Comparison of ENCODE assay signal across 17 cellular contexts in the genomic region with DNA sequence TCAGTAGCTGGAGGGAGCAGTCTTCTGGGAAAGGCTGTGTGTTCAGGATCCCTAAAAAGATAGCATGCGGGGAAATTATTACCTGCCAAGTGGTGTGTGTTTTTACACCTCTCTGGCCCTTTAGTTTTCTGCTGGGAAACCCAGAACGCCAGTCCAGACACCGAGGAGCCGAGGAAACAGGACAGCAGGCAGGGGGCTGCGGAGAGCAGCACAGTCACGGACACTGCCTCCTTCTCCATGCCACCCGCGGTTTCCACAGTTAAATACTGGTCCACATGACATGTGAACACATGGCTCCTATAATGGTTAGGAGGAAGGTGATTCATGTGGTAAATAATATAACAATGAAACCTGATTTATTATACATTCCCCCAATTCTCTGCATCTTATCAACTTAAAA. TPM values are rescaled to one million over a fixed set of nuclear protein-coding genes. Genes with fewer than 3 reads are reported as not detected.
DNase-seq lines count a peak whose midpoint lies in the region; ATAC-seq and TF ChIP-seq lines count a peak whose summit lies in the region.
"Had no signal": no experiment of that assay in that cellular context is flagged by ENCODE, and none has a peak within 500 bp of the region (broad histone marks: within the 10 kb centered on the region; RNA-seq: fewer than 3 reads in every experiment).

No MANE protein-coding gene starts in this region.

- no peaks in the 10 kb centered on the region for H3K9me3 ChIP-seq in naive thymus-derived CD4-positive, alpha-beta T cell (ENCODE audit: control insufficient read depth in 2 of 3, low read length in 3 of 3)
- H3K9me3 ChIP-seq: Peyer's patch, right lobe of liver, thoracic aorta had no signal

- H3K4me1 Mint-ChIP-seq in activated CD4-positive, alpha-beta T cell treated with anti-CD3 and anti-CD28 coated beads for 36 hours, result peaks cover 36% of the 10 kb centered on the region
- peaks cover 40% of the 10 kb centered on the region for H3K4me1 Mint-ChIP-seq in activated naive CD8-positive, alpha-beta T cell treated with anti-CD3 and anti-CD28 coated beads, Interleukin-2, amount 10 ng/mL, durations not matched to agents 7 days and 5 days
- peaks cover 11 to 45% (median 27%) of the 10 kb centered on the region in 7 donors for H3K4me1 Mint-ChIP-seq in naive thymus-derived CD4-positive, alpha-beta T cell
- no peaks in the 10 kb centered on the region for H3K4me1 Mint-ChIP-seq in type B pancreatic cell (ENCODE audit: unreplicated experiment)
- H3K4me1 Mint-ChIP-seq: brain had no signal

- H3K27me3 Mint-ChIP-seq in activated CD4-positive, alpha-beta T cell treated with anti-CD3 and anti-CD28 coated beads for 36 hours, result no peaks in the 10 kb centered on the region
- H3K27me3 Mint-ChIP-seq in activated naive CD8-positive, alpha-beta T cell treated with anti-CD3 and anti-CD28 coated beads, Interleukin-2, amount 10 ng/mL, durations not matched to agents 7 days and 5 days, result no peaks in the 10 kb centered on the region
- H3K27me3 Mint-ChIP-seq in naive thymus-derived CD4-positive, alpha-beta T cell, result no peaks in the 10 kb centered on the region
- H3K27me3 Mint-ChIP-seq in type B pancreatic cell, result no peaks in the 10 kb centered on the region
- H3K27me3 Mint-ChIP-seq: brain had no signal

- H3K36me3 Mint-ChIP-seq in activated CD4-positive, alpha-beta T cell treated with anti-CD3 and anti-CD28 coated beads for 36 hours (ENCODE audit: low read depth), result peaks cover 61% of the 10 kb centered on the region
- H3K36me3 Mint-ChIP-seq in activated naive CD8-positive, alpha-beta T cell treated with anti-CD3 and anti-CD28 coated beads, Interleukin-2, amount 10 ng/mL, durations not matched to agents 7 days and 5 days, result peaks cover 34% of the 10 kb centered on the region
- peaks cover 3 to 38% (median 23%) of the 10 kb centered on the region in 5 donors for H3K36me3 Mint-ChIP-seq in naive thymus-derived CD4-positive, alpha-beta T cell
- peaks cover 26% of the 10 kb centered on the region for H3K36me3 Mint-ChIP-seq in type B pancreatic cell

- H3K27me3 ChIP-seq in naive thymus-derived CD4-positive, alpha-beta T cell (ENCODE audit: control insufficient read depth in 2 of 2, insufficient read depth in 2 of 2, low read length in 2 of 2), result no peaks in the 10 kb centered on the region
- H3K27me3 ChIP-seq: Peyer's patch, right lobe of liver had no signal

- H3K27ac Mint-ChIP-seq in activated CD4-positive, alpha-beta T cell treated with anti-CD3 and anti-CD28 coated beads for 36 hours, result peak overlapping the region; percentile 69
- peak overlapping the region; percentile 76 for H3K27ac Mint-ChIP-seq in activated naive CD8-positive, alpha-beta T cell treated with anti-CD3 and anti-CD28 coated beads, Interleukin-2, amount 10 ng/mL, durations not matched to agents 7 days and 5 days
- peak overlapping the region in 6 of 9 donors; percentile 64 to 84 (median 70) for H3K27ac Mint-ChIP-seq in naive thymus-derived CD4-positive, alpha-beta T cell
- no peak overlapping the region for H3K27ac Mint-ChIP-seq in type B pancreatic cell

- DNase-seq in activated CD4-positive, alpha-beta T cell treated with anti-CD3 and anti-CD28 coated beads for 36 hours, result no peak
- no peak for DNase-seq in activated CD4-positive, alpha-beta T cell treated with anti-CD3 and anti-CD28 coated beads, Interleukin-2, amount 50 U/mL, for 4 hours
- no peak for DNase-seq in HFF-Myc (ENCODE audit: extremely low read depth, low read depth)
- DNase-seq in activated naive CD8-positive, alpha-beta T cell treated with anti-CD3 and anti-CD28 coated beads, Interleukin-2, amount 10 ng/mL, durations not matched to agents 7 days and 5 days, result no peak
- DNase-seq in naive thymus-derived CD4-positive, alpha-beta T cell, result no peak
- DNase-seq in type B pancreatic cell (ENCODE audit: extremely low spot score, unreplicated experiment), result no peak
- no peak for DNase-seq in AG08396 (ENCODE audit: low spot score)
- DNase-seq in NCI-H2171 treated with DMSO at 0.1 percent for 48 hours (lab: John Stamatoyannopoulos, UW), result no peak
- DNase-seq: activated gamma-delta T cell; effector CD4-positive, alpha-beta T cell; NCI-H1436; NCI-H446; Peyer's patch; right lobe of liver; stimulated activated CD4-positive, alpha-beta T cell treated with anti-CD3 and anti-CD28 coated beads, Interleukin-2, amount 100 ng/mL, for 24 hours had no signal

- POLR2A ChIA-PET in activated CD4-positive, alpha-beta T cell treated with anti-CD3 and anti-CD28 coated beads for 36 hours (lab: Charles Lee), result no interaction called here
- POLR2A ChIA-PET in activated naive CD8-positive, alpha-beta T cell treated with anti-CD3 and anti-CD28 coated beads, Interleukin-2, amount 10 ng/mL, durations not matched to agents 7 days and 5 days (lab: Charles Lee), result interaction anchor here (4.3 kb wide), 1 partner anchor 20 kb away, joined by 20 read pairs; a partner anchor contains a TSS
- POLR2A ChIA-PET in naive thymus-derived CD4-positive, alpha-beta T cell (lab: Charles Lee), result interaction anchor here (1.2 kb wide), 1 partner anchor 89 kb away, joined by 4 read pairs; no protein-coding TSS in a partner anchor

- no peak for ATAC-seq in activated CD4-positive, alpha-beta T cell treated with anti-CD3 and anti-CD28 coated beads for 36 hours
- no peak for ATAC-seq in activated naive CD8-positive, alpha-beta T cell treated with anti-CD3 and anti-CD28 coated beads, Interleukin-2, amount 10 ng/mL, durations not matched to agents 7 days and 5 days (ENCODE audit: low read depth)
- no peak for ATAC-seq in naive thymus-derived CD4-positive, alpha-beta T cell

- H3K36me3 ChIP-seq in naive thymus-derived CD4-positive, alpha-beta T cell (ENCODE audit: control insufficient read depth in 2 of 3, insufficient read depth in 3 of 3, low read length in 3 of 3), result peaks cover 9 to 59% (median 12%) of the 10 kb centered on the region in 3 experiments

- peaks cover 0 to 3% of the 10 kb centered on the region in 2 donors for H3K4me1 ChIP-seq in naive thymus-derived CD4-positive, alpha-beta T cell (ENCODE audit: control insufficient read depth in 2 of 2, insufficient read depth in 2 of 2, low read length in 2 of 2)
- H3K4me1 ChIP-seq: Peyer's patch had no signal

- H3K4me3 ChIP-seq in HFF-Myc (replicated peaks; ENCODE audit: low read depth, low read length), result no peak overlapping the region
- no peak overlapping the region for H3K4me3 ChIP-seq in naive thymus-derived CD4-positive, alpha-beta T cell (ENCODE audit: low read length)
- H3K4me3 ChIP-seq: Peyer's patch, right lobe of liver, thoracic aorta had no signal

- no peak overlapping the region for H3K4me3 Mint-ChIP-seq in activated CD4-positive, alpha-beta T cell treated with anti-CD3 and anti-CD28 coated beads for 36 hours
- H3K4me3 Mint-ChIP-seq in activated naive CD8-positive, alpha-beta T cell treated with anti-CD3 and anti-CD28 coated beads, Interleukin-2, amount 10 ng/mL, durations not matched to agents 7 days and 5 days, result peak overlapping the region; percentile 24
- H3K4me3 Mint-ChIP-seq in naive thymus-derived CD4-positive, alpha-beta T cell, result peak overlapping the region in 1 of 10 donors; percentile 51
- no peak overlapping the region for H3K4me3 Mint-ChIP-seq in type B pancreatic cell
- H3K4me3 Mint-ChIP-seq: brain had no signal

- no peak overlapping the region for H3K27ac ChIP-seq in naive thymus-derived CD4-positive, alpha-beta T cell (ENCODE audit: low read depth, low read length)
- H3K27ac ChIP-seq: Peyer's patch, right lobe of liver, thoracic aorta had no signal

- TF ChIP-seq CTCF in HFF-Myc (IDR thresholded peaks at IDR 0.05; ENCODE audit: low read depth, low read length, missing control alignments) (peak; percentile 8), type B pancreatic cell (conservative IDR thresholded peaks at IDR 0.05) (no peak)

- intact Hi-C loops in activated CD4-positive, alpha-beta T cell treated with anti-CD3 and anti-CD28 coated beads for 36 hours (cut with DNase I, micrococcal nuclease), result loop anchor here (2.0 to 10.0 kb wide), 2 partner anchors 112 to 728 kb away; a partner anchor contains a TSS
- intact Hi-C loops in naive thymus-derived CD4-positive, alpha-beta T cell (cut with micrococcal nuclease), result loop anchor here in 1 of 2 donors (2.0 to 10.0 kb wide), 2 partner anchors 34 to 112 kb away; a partner anchor contains a TSS

- CTCF ChIA-PET in activated CD4-positive, alpha-beta T cell treated with anti-CD3 and anti-CD28 coated beads for 36 hours (lab: Charles Lee), result no interaction called here
- CTCF ChIA-PET in naive thymus-derived CD4-positive, alpha-beta T cell (lab: Charles Lee), result interaction anchor here (0.6 kb wide), 1 partner anchor 8 kb away, joined by 5 read pairs; no protein-coding TSS in a partner anchor

- H3K9me3 Mint-ChIP-seq in activated CD4-positive, alpha-beta T cell treated with anti-CD3 and anti-CD28 coated beads for 36 hours (ENCODE audit: low read depth), result no peaks in the 10 kb centered on the region
- H3K9me3 Mint-ChIP-seq in activated naive CD8-positive, alpha-beta T cell treated with anti-CD3 and anti-CD28 coated beads, Interleukin-2, amount 10 ng/mL, durations not matched to agents 7 days and 5 days, result no peaks in the 10 kb centered on the region
- H3K9me3 Mint-ChIP-seq in naive thymus-derived CD4-positive, alpha-beta T cell, result no peaks in the 10 kb centered on the region
- H3K9me3 Mint-ChIP-seq in type B pancreatic cell, result no peaks in the 10 kb centered on the region
- H3K9me3 Mint-ChIP-seq: brain had no signal

RNA-seq across cellular contexts. Expression of a gene that starts 20.4 kb away (rescaled TPM):
- 100 to 1,000 TPM in 1 of 2 experiments, 10 to 100 TPM in 1; 57.9 to 106 TPM for total RNA-seq in activated CD4-positive, alpha-beta T cell treated with anti-CD3 and anti-CD28 coated beads for 36 hours
- total RNA-seq in activated naive CD8-positive, alpha-beta T cell treated with anti-CD3 and anti-CD28 coated beads, Interleukin-2, amount 10 ng/mL, durations not matched to agents 7 days and 5 days, result 10 to 100 TPM; 64.2 to 65.0 TPM
- total RNA-seq in naive thymus-derived CD4-positive, alpha-beta T cell, result 10 to 100 TPM; 49.0 to 65.7 (median 54.3) TPM
- polyA plus RNA-seq in naive thymus-derived CD4-positive, alpha-beta T cell, result 10 to 100 TPM; 60.4 to 64.0 TPM
- total RNA-seq in type B pancreatic cell (ENCODE audit: low replicate concordance), result 64.5 and 69.6 TPM in 2 replicates

RNA-seq across cellular contexts. Expression of a gene that starts 35.5 kb away (rescaled TPM):
- 10 to 100 TPM; 23.4 to 29.5 TPM for total RNA-seq in activated CD4-positive, alpha-beta T cell treated with anti-CD3 and anti-CD28 coated beads for 36 hours
- 10 to 100 TPM; 90.1 to 90.3 TPM for total RNA-seq in activated naive CD8-positive, alpha-beta T cell treated with anti-CD3 and anti-CD28 coated beads, Interleukin-2, amount 10 ng/mL, durations not matched to agents 7 days and 5 days
- total RNA-seq in naive thymus-derived CD4-positive, alpha-beta T cell, result 100 to 1,000 TPM in 4 of 5 experiments, 10 to 100 TPM in 1; 88.9 to 159 (median 114) TPM
- 10 to 100 TPM; 45.2 to 52.6 TPM for polyA plus RNA-seq in naive thymus-derived CD4-positive, alpha-beta T cell
- total RNA-seq in type B pancreatic cell (ENCODE audit: low replicate concordance), result 47.0 and 57.3 TPM in 2 replicates
